ENCODE assay signal across 10 cellular contexts in the genomic region with DNA sequence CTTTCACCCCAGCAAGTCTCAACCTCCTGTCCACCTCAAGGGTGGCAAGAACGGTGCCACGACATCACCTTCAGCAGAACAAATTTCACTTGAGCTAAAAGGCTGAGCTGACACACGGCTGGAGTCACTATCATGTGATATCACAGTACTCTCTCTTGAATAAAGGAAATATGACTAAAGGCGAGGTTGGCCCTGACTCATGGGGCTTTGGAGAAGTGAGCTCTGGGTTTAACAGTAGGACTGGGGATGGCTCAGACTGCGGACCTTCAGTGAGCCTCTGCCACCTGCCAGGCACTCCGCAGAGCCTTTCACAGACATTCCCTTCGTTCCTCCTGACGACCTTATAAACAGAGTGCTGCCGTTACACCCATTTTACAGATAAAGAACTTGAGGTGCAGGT. TPM values are rescaled to one million over a fixed set of nuclear protein-coding genes. Genes with fewer than 3 reads are reported as not detected.
DNase-seq lines count a peak whose midpoint lies in the region; ATAC-seq, FAIRE-seq and TF ChIP-seq lines count a peak whose summit lies in the region.
"Had no signal": no experiment of that assay in that cellular context is flagged by ENCODE, and none has a peak within 500 bp of the region (broad histone marks: within the 10 kb centered on the region; RNA-seq: fewer than 3 reads in every experiment).

No MANE protein-coding gene starts in this region.

- no peak for TF ChIP-seq EP300 in upper lobe of left lung (IDR thresholded peaks at IDR 0.05)

- ATAC-seq in heart left ventricle (no peak), upper lobe of left lung (ENCODE audit: low FRiP score in 2 of 2) (peak; percentile 58 to 75), GM18517 (IDR thresholded peaks at IDR 0.05; ENCODE audit: unreplicated experiment) (no peak)
- ATAC-seq in activated T-helper 17 cell treated with anti-CD3 and anti-CD28 coated beads, Interleukin-2, amount 50 U/mL, for 72 hours (replicated peaks) = peak; percentile 94

- peak; percentile 78 for FAIRE-seq in keratinocyte (lab: Jason Lieb, UNC)
- FAIRE-seq: D721Med had no signal

- peak overlapping the region; percentile 32 for H2AFZ ChIP-seq in keratinocyte (ENCODE audit: control insufficient read depth, low read length)

- H3K27me3 ChIP-seq in right atrium auricular region = no peaks in the 10 kb centered on the region
- peaks cover 0 to 9% (median 0%) of the 10 kb centered on the region in 9 donors for H3K27me3 ChIP-seq in heart left ventricle
- H3K27me3 ChIP-seq in keratinocyte (ENCODE audit: control insufficient read depth, extremely low read depth, insufficient read depth, low read length) = no peaks in the 10 kb centered on the region
- no peaks in the 10 kb centered on the region for H3K27me3 ChIP-seq in upper lobe of left lung

- 58 to 73% (median 68%) methylated on average over 8 to 9 of the region's 9 CpGs for WGBS in heart left ventricle, 4 donors
- WGBS in upper lobe of left lung, 2 donors = 56 to 72% methylated on average over 5 to 9 of the region's 9 CpGs

- H3K9me3 ChIP-seq in right atrium auricular region = no peaks in the 10 kb centered on the region
- no peaks in the 10 kb centered on the region for H3K9me3 ChIP-seq in heart left ventricle
- no peaks in the 10 kb centered on the region for H3K9me3 ChIP-seq in keratinocyte (ENCODE audit: control insufficient read depth, low read depth, low read length)
- H3K9me3 ChIP-seq in upper lobe of left lung = no peaks in the 10 kb centered on the region

- H3K4me2 ChIP-seq in keratinocyte (ENCODE audit: control insufficient read depth, extremely low read depth, insufficient read depth, low read depth, low read length) = peak overlapping the region; percentile 61

- H3K36me3 ChIP-seq in right atrium auricular region (no peaks in the 10 kb centered on the region), heart left ventricle (no peaks in the 10 kb centered on the region), keratinocyte (ENCODE audit: control insufficient read depth in 2 of 2, extremely low read depth in 1 of 2, insufficient read depth in 2 of 2, low read length in 2 of 2) (no peaks in the 10 kb centered on the region), upper lobe of left lung (no peaks in the 10 kb centered on the region)

- H3K27ac ChIP-seq in right atrium auricular region (no peak overlapping the region), heart left ventricle (no peak overlapping the region), keratinocyte (ENCODE audit: control insufficient read depth, insufficient read depth, low read length) (peak overlapping the region; percentile 77), upper lobe of left lung (no peak overlapping the region)

- dilution Hi-C loops in keratinocyte (cut with MboI; ENCODE audit: extremely low pct_ligation_motif_present, low sequenced_read_pairs) = no loop called here

- no peaks in the 10 kb centered on the region for H4K20me1 ChIP-seq in keratinocyte (ENCODE audit: control insufficient read depth, extremely low read depth, insufficient read depth, low read length)

- peaks cover 25% of the 10 kb centered on the region for H3K27me3 Mint-ChIP-seq in activated T-helper 17 cell treated with anti-CD3 and anti-CD28 coated beads, Interleukin-2, amount 50 U/mL, for 72 hours

- H3K4me1 Mint-ChIP-seq in activated T-helper 17 cell treated with anti-CD3 and anti-CD28 coated beads, Interleukin-2, amount 50 U/mL, for 72 hours = peaks cover 20% of the 10 kb centered on the region

- H3K79me2 ChIP-seq in keratinocyte (ENCODE audit: control insufficient read depth, insufficient read depth, low read length) = no peaks in the 10 kb centered on the region

- H3K4me1 ChIP-seq in right atrium auricular region (no peaks in the 10 kb centered on the region), heart left ventricle (no peaks in the 10 kb centered on the region), keratinocyte (ENCODE audit: control insufficient read depth, extremely low read depth, insufficient read depth, low read length) (peaks cover 29% of the 10 kb centered on the region), upper lobe of left lung (peaks cover 0 to 9% (median 0%) of the 10 kb centered on the region in 4 donors)

- no peaks in the 10 kb centered on the region for H3K36me3 Mint-ChIP-seq in activated T-helper 17 cell treated with anti-CD3 and anti-CD28 coated beads, Interleukin-2, amount 50 U/mL, for 72 hours (ENCODE audit: low read depth)

- H3K4me3 Mint-ChIP-seq in activated T-helper 17 cell treated with anti-CD3 and anti-CD28 coated beads, Interleukin-2, amount 50 U/mL, for 72 hours = peak overlapping the region; percentile 54

- TF ChIP-seq POLR2A in heart left ventricle (IDR thresholded peaks at IDR 0.05) (no peak), upper lobe of left lung (IDR thresholded peaks at IDR 0.05) (no peak)

- intact Hi-C loops in heart left ventricle (cut with DNase I) = no loop called here

- no peaks in the 10 kb centered on the region for H3K9me1 ChIP-seq in keratinocyte (ENCODE audit: control insufficient read depth, extremely low read depth, insufficient read depth, low read length)

- H3K27ac Mint-ChIP-seq in activated T-helper 17 cell treated with anti-CD3 and anti-CD28 coated beads, Interleukin-2, amount 50 U/mL, for 72 hours = peak overlapping the region; percentile 28

- peak; percentile 68 for DNase-seq in right atrium auricular region (ENCODE audit: low spot score)
- DNase-seq in heart left ventricle = no peak
- DNase-seq in keratinocyte (ENCODE audit: low read depth, low spot score) = peak; percentile 33
- DNase-seq in upper lobe of left lung = peak in 1 of 2 donors; percentile 56
- DNase-seq in NCI-H345 (lab: John Stamatoyannopoulos, UW) = no peak
- DNase-seq in activated CD8-positive, alpha-beta memory T cell treated with anti-CD3 and anti-CD28 coated beads, Interleukin-2, amount 50 U/mL, for 48 hours = no peak

- H3K9ac ChIP-seq in keratinocyte (ENCODE audit: control insufficient read depth, extremely low read depth, insufficient read depth, low read length) = no peak overlapping the region

- no peaks in the 10 kb centered on the region for H3K9me3 Mint-ChIP-seq in activated T-helper 17 cell treated with anti-CD3 and anti-CD28 coated beads, Interleukin-2, amount 50 U/mL, for 72 hours

- H3K4me3 ChIP-seq in right atrium auricular region (no peak overlapping the region), heart left ventricle (no peak overlapping the region), keratinocyte (ENCODE audit: control insufficient read depth in 2 of 3, extremely low read depth in 1 of 3, insufficient read depth in 2 of 3, low read depth in 1 of 3, low read length in 3 of 3) (no peak overlapping the region), upper lobe of left lung (no peak overlapping the region)
- H3K4me3 ChIP-seq: skin epidermis had no signal

- no peak for TF ChIP-seq CTCF in right atrium auricular region (IDR thresholded peaks at IDR 0.05)
- no peak for TF ChIP-seq CTCF in heart left ventricle (IDR thresholded peaks at IDR 0.05)
- no peak for TF ChIP-seq CTCF in keratinocyte (optimal IDR thresholded peaks at IDR 0.05 in 1 of 3, IDR thresholded peaks at IDR 0.05 in 1 of 3, conservative IDR thresholded peaks at IDR 0.05 in 1 of 3; ENCODE audit: extremely low read depth in 1 of 3, insufficient read depth in 2 of 3, low read length in 3 of 3)
- TF ChIP-seq CTCF in upper lobe of left lung (IDR thresholded peaks at IDR 0.05) = no peak

RNA-seq across cellular contexts. Expression of gene SHC3, which starts 25.0 kb away (rescaled TPM):
- total RNA-seq in right atrium auricular region (1 to 10 TPM; 1.0 to 1.7 TPM), heart left ventricle (1 to 10 TPM in 2 of 9 donors, under 1 TPM in 7; 0.20 to 4.3 (median 0.52) TPM), upper lobe of left lung (10 to 100 TPM; 11.0 to 22.0 (median 14.0) TPM)
- polyA plus RNA-seq in heart left ventricle (under 1 TPM; 0.30 to 0.68 TPM), keratinocyte (0.01 to 0.04 TPM (median 0.03 TPM) in 3 replicates)
- not detected for total RNA-seq in activated T-helper 17 cell treated with anti-CD3 and anti-CD28 coated beads, Interleukin-2, amount 50 U/mL, for 72 hours
- 0.17 TPM for polyA plus RNA-seq in keratinocyte (2011; ENCODE audit: low read depth)
- 0.02 and 0.03 TPM in 2 replicates for polyA plus RNA-seq in keratinocyte (2011; cell fraction: cytosol; rRNA removed)
- 0.18 and 0.60 TPM in 2 replicates for polyA plus RNA-seq in keratinocyte (2011; cell fraction: nucleus; rRNA removed)
- 0.07 and 0.08 TPM in 2 replicates for polyA plus RNA-seq in keratinocyte (2012; ENCODE audit: low replicate concordance)
- polyA minus RNA-seq in keratinocyte = 0.03 to 0.10 TPM (median 0.07 TPM) in 3 replicates
- not detected for polyA minus RNA-seq in keratinocyte (2011; cell fraction: cytosol; rRNA and poly(A)+ RNA removed)
- 0.08 and 0.32 TPM in 2 replicates for polyA minus RNA-seq in keratinocyte (2011; cell fraction: nucleus; rRNA and poly(A)+ RNA removed)

Comparison
In these comparisons a context has a peak if more than half of its experiments do, and no peak if none do; other contexts are left out.
1. DNase-seq: peak in right atrium auricular region (single experiment) and keratinocyte (single experiment); none in heart left ventricle (0 of 5), NCI-H345 (single experiment) and activated CD8-positive, alpha-beta memory T cell treated with anti-CD3 and anti-CD28 coated beads, Interleukin-2, amount 50 U/mL, for 48 hours (single experiment).
2. ATAC-seq: peak in activated T-helper 17 cell treated with anti-CD3 and anti-CD28 coated beads, Interleukin-2, amount 50 U/mL, for 72 hours (single experiment) and upper lobe of left lung (2 of 2); none in heart left ventricle (0 of 4) and GM18517 (single experiment).